Comparison of ENCODE assay signal across 21 cellular contexts in the genomic region with DNA sequence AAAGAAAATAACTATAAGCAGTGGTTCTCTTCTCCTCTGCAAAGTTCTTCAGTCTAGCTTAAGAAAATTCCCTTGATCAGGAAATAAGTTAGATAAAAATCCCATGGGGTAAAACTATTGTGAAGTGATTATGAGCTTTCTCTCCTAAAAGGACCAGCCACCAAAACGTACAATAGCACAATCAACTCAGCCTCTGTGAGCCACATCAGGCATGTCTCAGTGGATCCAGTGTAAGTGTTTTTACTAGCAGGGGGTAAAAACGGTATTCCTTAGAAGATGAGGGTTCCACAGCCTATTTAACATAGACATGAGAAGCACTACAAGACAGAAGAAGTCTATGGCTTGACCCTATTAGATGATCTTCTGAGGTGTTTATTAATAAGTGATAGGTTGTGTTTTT.
"Had no signal": no experiment of that assay in that cellular context is flagged by ENCODE, and none has a peak within 500 bp of the region (broad histone marks: within the 10 kb centered on the region; RNA-seq: fewer than 3 reads in every experiment).

No MANE protein-coding gene starts in this region.

- H3K27ac ChIP-seq: left ventricle myocardium inferior, ovary, right atrium auricular region, right lobe of liver, tibial nerve, uterus had no signal

- H3K36me3 ChIP-seq: left ventricle myocardium inferior, ovary, right atrium auricular region, right lobe of liver, tibial nerve, uterus had no signal

- DNase-seq: hypothalamus; immature natural killer cell; left ventricle myocardium inferior; midbrain; mucosa of descending colon; naive thymus-derived CD4-positive, alpha-beta T cell; ovary; right lobe of liver; stimulated activated CD4-positive, alpha-beta T cell treated with anti-CD3 and anti-CD28 coated beads, Interleukin-1b, Interleukin-23, amount 100 ng/mL, for 48 hours; stimulated activated CD4-positive, alpha-beta T cell treated with anti-CD3 and anti-CD28 coated beads, Interleukin-2, amount 100 ng/mL, for 48 hours; stimulated activated CD4-positive, alpha-beta T cell treated with anti-CD3 and anti-CD28 coated beads, Interleukin-4, amount 100 ng/mL, for 4 hours; stimulated activated CD8-positive, alpha-beta memory T cell treated with anti-CD3 and anti-CD28 coated beads, Interleukin-4, amount 100 ng/mL, for 48 hours; stimulated activated naive CD4-positive, alpha-beta T cell treated with Interleukin-2 at 50 U/mL for 16 hours; stimulated activated naive CD8-positive, alpha-beta T cell treated with anti-CD3 and anti-CD28 coated beads, Interleukin-15, amount 100 ng/mL, for 72 hours; substantia nigra; uterus had no signal

- H3K4me3 ChIP-seq: left ventricle myocardium inferior, lung, mucosa of descending colon, ovary, right atrium auricular region, right lobe of liver, smooth muscle cell, tibial nerve, uterus had no signal

- H3K9me3 ChIP-seq: left ventricle myocardium inferior, mucosa of descending colon, ovary, right atrium auricular region, right lobe of liver, tibial nerve, uterus had no signal

- FAIRE-seq: islet of Langerhans had no signal

- H3K4me1 ChIP-seq: left ventricle myocardium inferior, right atrium auricular region, right lobe of liver, tibial nerve, uterus had no signal

- H3K27me3 ChIP-seq: ovary, right atrium auricular region, right lobe of liver, tibial nerve, uterus had no signal

- H3K4me2 ChIP-seq: smooth muscle cell had no signal
